Comparison of ENCODE assay signal across 10 cellular contexts in the genomic region with DNA sequence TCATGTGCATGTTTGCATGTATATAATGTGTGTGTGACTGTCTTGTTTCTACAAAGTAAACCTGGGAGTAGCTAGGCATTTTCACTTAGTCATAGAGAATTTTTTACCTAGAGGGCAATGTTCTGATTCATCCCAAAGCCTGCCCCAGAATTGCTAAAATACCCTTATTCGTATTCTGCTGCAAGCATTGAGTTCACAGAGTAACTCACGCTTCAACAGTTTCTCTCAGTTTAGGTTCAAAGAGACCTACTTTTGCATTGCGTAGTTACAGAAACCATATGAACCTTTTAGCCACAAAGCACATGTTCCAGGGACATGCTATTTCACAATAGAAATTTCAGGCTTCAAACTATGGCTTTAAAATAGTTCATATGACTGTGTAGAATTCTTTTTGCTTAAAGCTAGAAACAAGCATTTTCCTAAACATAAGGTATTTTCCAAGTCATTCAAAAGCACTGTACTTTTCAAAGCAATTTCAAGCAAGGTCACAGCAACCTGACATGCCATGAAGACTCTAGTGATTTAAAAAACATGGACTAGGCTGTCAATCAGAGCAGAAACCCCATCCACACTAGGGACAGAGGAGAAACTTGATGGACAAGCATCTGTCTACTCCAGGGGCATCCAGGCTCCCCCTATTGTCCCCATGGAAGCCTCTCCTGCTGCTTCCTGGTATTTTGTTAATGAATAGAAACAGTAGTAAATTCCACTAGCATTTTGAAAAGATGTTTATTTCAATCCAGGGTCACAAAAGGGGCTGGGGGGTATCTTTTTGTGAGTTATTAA.
DNase-seq lines count a peak whose midpoint lies in the region; ATAC-seq and TF ChIP-seq lines count a peak whose summit lies in the region.
"Had no signal": no experiment of that assay in that cellular context is flagged by ENCODE, and none has a peak within 500 bp of the region (broad histone marks: within the 10 kb centered on the region; RNA-seq: fewer than 3 reads in every experiment).

No MANE protein-coding gene starts in this region.

- TF ChIP-seq CTCF in right lobe of liver (IDR thresholded peaks at IDR 0.05), result no peak

- H3K9me3 ChIP-seq in GM23248 (ENCODE audit: low read depth) (no peaks in the 10 kb centered on the region), right lobe of liver (no peaks in the 10 kb centered on the region)

- H3K27ac ChIP-seq in GM23248, result no peak overlapping the region
- no peak overlapping the region for H3K27ac ChIP-seq in right lobe of liver
- H3K27ac ChIP-seq: KMS-11 had no signal

- no peaks in the 10 kb centered on the region for H4K20me1 ChIP-seq in GM23248 (ENCODE audit: insufficient read depth)

- peak; percentile 40 for DNase-seq in ELF-1 (ENCODE audit: low read depth, low spot score)
- DNase-seq in GM23248, result peak; percentile 47
- peak; percentile 3 for DNase-seq in NCI-H69 (lab: John Stamatoyannopoulos, UW)
- DNase-seq in glomerular visceral epithelial cell (ENCODE audit: extremely low spot score), result peak; percentile 81
- DNase-seq in NCI-H1417 (lab: John Stamatoyannopoulos, UW), result no peak
- no peak for DNase-seq in natural killer cell treated with Interleukin-12 subunit alpha and Interleukin-12 subunit beta and Interleukin-15 and Interleukin-18, amount 100 ng/mL, for 72 hours (ENCODE audit: low spot score)
- DNase-seq in right lobe of liver, result no peak
- DNase-seq: RPMI8226 had no signal

- 0 out of 2 replicates have a peak overlapping the region, but pooled peaks have one; percentile 3 for H2AFZ ChIP-seq in GM23248

- intact Hi-C loops in right lobe of liver (cut with DNase I), result no loop called here

- H3K9ac ChIP-seq in GM23248, result no peak overlapping the region
- H3K9ac ChIP-seq: KMS-11 had no signal

- H3K4me1 Mint-ChIP-seq in natural killer cell treated with Interleukin-12 subunit alpha and Interleukin-12 subunit beta and Interleukin-15 and Interleukin-18, amount 100 ng/mL, for 72 hours (ENCODE audit: low read depth in 2 of 2), result no peaks in the 10 kb centered on the region

- H3K4me3 ChIP-seq in GM23248, result no peak overlapping the region
- no peak overlapping the region for H3K4me3 ChIP-seq in right lobe of liver

- TF ChIP-seq POLR2A in right lobe of liver (IDR thresholded peaks at IDR 0.05), result no peak

- H3K36me3 ChIP-seq in GM23248 (ENCODE audit: low read depth) (no peaks in the 10 kb centered on the region), right lobe of liver (no peaks in the 10 kb centered on the region)

- H3K9me2 ChIP-seq in GM23248 (ENCODE audit: insufficient read depth), result no peaks in the 10 kb centered on the region

- no peak for ATAC-seq in natural killer cell treated with Interleukin-12 subunit alpha and Interleukin-12 subunit beta and Interleukin-15 and Interleukin-18, amount 100 ng/mL, for 72 hours
- ATAC-seq in GM21717 (IDR thresholded peaks at IDR 0.05; ENCODE audit: unreplicated experiment) (no peak), right lobe of liver (no peak)

- in situ Hi-C loops in GM23248 (cut with MboI), result no loop called here

- H3F3A ChIP-seq in GM23248 (ENCODE audit: insufficient read depth), result no peaks in the 10 kb centered on the region

- peaks cover 0 to 7% of the 10 kb centered on the region in 2 donors for H3K27me3 Mint-ChIP-seq in natural killer cell treated with Interleukin-12 subunit alpha and Interleukin-12 subunit beta and Interleukin-15 and Interleukin-18, amount 100 ng/mL, for 72 hours

- WGBS in GM23248 (ENCODE audit: low coverage in 1 of 2, low lambda C conversion rate in 2 of 2, missing lambda C conversion rate in 2 of 2), 2 experiments, result 54 to 57% methylated on average over 3 of the region's 3 CpGs
- 36% methylated on average over 3 of the region's 3 CpGs for WGBS in right lobe of liver (ENCODE audit: insufficient coverage, low coverage, low lambda C conversion rate, missing lambda C conversion rate)

- H3K36me3 Mint-ChIP-seq in natural killer cell treated with Interleukin-12 subunit alpha and Interleukin-12 subunit beta and Interleukin-15 and Interleukin-18, amount 100 ng/mL, for 72 hours, result peaks cover 5% of the 10 kb centered on the region

- no peak overlapping the region for H3K4me3 Mint-ChIP-seq in natural killer cell treated with Interleukin-12 subunit alpha and Interleukin-12 subunit beta and Interleukin-15 and Interleukin-18, amount 100 ng/mL, for 72 hours

- no peaks in the 10 kb centered on the region for H3K27me3 ChIP-seq in GM23248 (replicated peaks; ENCODE audit: insufficient read depth)
- H3K27me3 ChIP-seq in right lobe of liver, result no peaks in the 10 kb centered on the region

- H3K4me2 ChIP-seq in GM23248 (ENCODE audit: unreplicated experiment), result no peak overlapping the region
- H3K4me2 ChIP-seq: KMS-11 had no signal

- H3K79me2 ChIP-seq in GM23248 (ENCODE audit: insufficient read depth), result no peaks in the 10 kb centered on the region

- H3K4me1 ChIP-seq in GM23248 (ENCODE audit: insufficient read depth) (peaks cover 11% of the 10 kb centered on the region), right lobe of liver (no peaks in the 10 kb centered on the region)

- H3K27ac Mint-ChIP-seq in natural killer cell treated with Interleukin-12 subunit alpha and Interleukin-12 subunit beta and Interleukin-15 and Interleukin-18, amount 100 ng/mL, for 72 hours, result no peak overlapping the region

- peaks cover 5% of the 10 kb centered on the region for H3K9me3 Mint-ChIP-seq in natural killer cell treated with Interleukin-12 subunit alpha and Interleukin-12 subunit beta and Interleukin-15 and Interleukin-18, amount 100 ng/mL, for 72 hours

Comparison
In these comparisons a context has a peak if more than half of its experiments do, and no peak if none do; other contexts are left out.
1. DNase-seq: peak in ELF-1 (single experiment), GM23248 (single experiment), NCI-H69 (single experiment) and glomerular visceral epithelial cell (single experiment); none in NCI-H1417 (0 of 3), natural killer cell treated with Interleukin-12 subunit alpha and Interleukin-12 subunit beta and Interleukin-15 and Interleukin-18, amount 100 ng/mL, for 72 hours (single experiment) and right lobe of liver (0 of 3).